ENCODE assay signal across 1 cellular context in genomic region chr7:108062250-108063014, GRCh38.
TF ChIP-seq lines count a peak whose summit lies in the region.

No MANE protein-coding gene starts in this region.

TF ChIP-seq in GM23338, 12 proteins besides CTCF, POLR2A, EP300 and RAD21:
- TF ChIP-seq ZNF462 (CRISPR knock-in tag; IDR thresholded peaks at IDR 0.05) = no peak
- no peak for TF ChIP-seq EZH2 (IDR thresholded peaks at IDR 0.05; ENCODE audit: low read depth, unreplicated experiment)
- TF ChIP-seq ZNF331 (CRISPR knock-in tag; IDR thresholded peaks at IDR 0.05; ENCODE audit: low read depth) = no peak
- no peak for TF ChIP-seq JUNB (IDR thresholded peaks at IDR 0.05; ENCODE audit: unreplicated experiment)
- no peak for TF ChIP-seq CREB1 (CRISPR knock-in tag; IDR thresholded peaks at IDR 0.05; ENCODE audit: low read depth)
- no peak for TF ChIP-seq ETS1 (IDR thresholded peaks at IDR 0.05)
TF ChIP-seq in GM23338: peak in this region for 0.
